Comparison of ENCODE assay signal across 12 cellular contexts in genomic region chr1:238061967-238062613, GRCh38.
DNase-seq lines count a peak whose midpoint lies in the region; ATAC-seq and TF ChIP-seq lines count a peak whose summit lies in the region.
"Had no signal": no experiment of that assay in that cellular context is flagged by ENCODE, and none has a peak within 500 bp of the region (broad histone marks: within the 10 kb centered on the region; RNA-seq: fewer than 3 reads in every experiment).

No MANE protein-coding gene starts in this region.

- peak; percentile 14 for DNase-seq in adipocyte (ENCODE audit: low read depth)
- DNase-seq in retinal pigment epithelial cell (ENCODE audit: low read depth): peak; percentile 33
- no peak for DNase-seq in MV-4-11 (lab: John Stamatoyannopoulos, UW)
- DNase-seq in naive thymus-derived CD8-positive, alpha-beta T cell: no peak
- no peak for DNase-seq in right atrium auricular region (ENCODE audit: low spot score)
- DNase-seq in progenitor cell of endocrine pancreas (ENCODE audit: low spot score, unreplicated experiment): no peak
- DNase-seq: activated CD8-positive, alpha-beta memory T cell treated with anti-CD3 and anti-CD28 coated beads, Interleukin-2, amount 10 ng/mL, durations not matched to agents 7 days and 5 days; hypothalamus; NCI-H1105; nucleus accumbens had no signal

- no peaks in the 10 kb centered on the region for H3K9me3 ChIP-seq in adipocyte (ENCODE audit: control insufficient read depth, low read length)
- H3K9me3 ChIP-seq in right atrium auricular region: no peaks in the 10 kb centered on the region

- POLR2A ChIA-PET in naive thymus-derived CD8-positive, alpha-beta T cell (lab: Charles Lee): no interaction called here

- peaks cover 0 to 5% (median 0%) of the 10 kb centered on the region in 3 donors for H3K36me3 Mint-ChIP-seq in naive thymus-derived CD8-positive, alpha-beta T cell
- H3K36me3 Mint-ChIP-seq in progenitor cell of endocrine pancreas (ENCODE audit: insufficient read depth): peaks cover 5% of the 10 kb centered on the region
- H3K36me3 Mint-ChIP-seq: activated CD8-positive, alpha-beta memory T cell treated with anti-CD3 and anti-CD28 coated beads, Interleukin-2, amount 10 ng/mL, durations not matched to agents 7 days and 5 days had no signal

- no peaks in the 10 kb centered on the region for H3K4me1 Mint-ChIP-seq in naive thymus-derived CD8-positive, alpha-beta T cell
- peaks cover 7% of the 10 kb centered on the region for H3K4me1 Mint-ChIP-seq in progenitor cell of endocrine pancreas (ENCODE audit: low read depth)
- H3K4me1 Mint-ChIP-seq: activated CD8-positive, alpha-beta memory T cell treated with anti-CD3 and anti-CD28 coated beads, Interleukin-2, amount 10 ng/mL, durations not matched to agents 7 days and 5 days had no signal

- H3K27me3 ChIP-seq in adipocyte (replicated peaks; ENCODE audit: control insufficient read depth, insufficient read depth, low read length) (no peaks in the 10 kb centered on the region), right atrium auricular region (no peaks in the 10 kb centered on the region)

- H3K27me3 Mint-ChIP-seq in naive thymus-derived CD8-positive, alpha-beta T cell: peaks cover 0 to 4% (median 0%) of the 10 kb centered on the region in 5 donors
- no peaks in the 10 kb centered on the region for H3K27me3 Mint-ChIP-seq in progenitor cell of endocrine pancreas
- H3K27me3 Mint-ChIP-seq: activated CD8-positive, alpha-beta memory T cell treated with anti-CD3 and anti-CD28 coated beads, Interleukin-2, amount 10 ng/mL, durations not matched to agents 7 days and 5 days had no signal

- H3K36me3 ChIP-seq in adipocyte (ENCODE audit: control insufficient read depth, insufficient read depth, low read length, severe bottlenecking) (no peaks in the 10 kb centered on the region), right atrium auricular region (no peaks in the 10 kb centered on the region)

- ATAC-seq in GM19397 (IDR thresholded peaks at IDR 0.05; ENCODE audit: unreplicated experiment) (peak; percentile 46), HG03196 (IDR thresholded peaks at IDR 0.05; ENCODE audit: unreplicated experiment) (peak; percentile 63)
- ATAC-seq in naive thymus-derived CD8-positive, alpha-beta T cell: no peak
- ATAC-seq: activated CD8-positive, alpha-beta memory T cell treated with anti-CD3 and anti-CD28 coated beads, Interleukin-2, amount 10 ng/mL, durations not matched to agents 7 days and 5 days had no signal

- no peak overlapping the region for H3K27ac ChIP-seq in right atrium auricular region

- H3K4me3 ChIP-seq in adipocyte (ENCODE audit: low read length): no peak overlapping the region
- H3K4me3 ChIP-seq in retinal pigment epithelial cell (ENCODE audit: low read length): no peak overlapping the region
- H3K4me3 ChIP-seq in right atrium auricular region: no peak overlapping the region

- H3K4me3 Mint-ChIP-seq in naive thymus-derived CD8-positive, alpha-beta T cell: no peak overlapping the region
- H3K4me3 Mint-ChIP-seq in progenitor cell of endocrine pancreas (ENCODE audit: low read depth): no peak overlapping the region
- H3K4me3 Mint-ChIP-seq: activated CD8-positive, alpha-beta memory T cell treated with anti-CD3 and anti-CD28 coated beads, Interleukin-2, amount 10 ng/mL, durations not matched to agents 7 days and 5 days had no signal

- TF ChIP-seq CTCF in retinal pigment epithelial cell (conservative IDR thresholded peaks at IDR 0.05; ENCODE audit: low read depth, low read length) (no peak), right atrium auricular region (IDR thresholded peaks at IDR 0.05) (no peak), progenitor cell of endocrine pancreas (IDR thresholded peaks at IDR 0.05; ENCODE audit: unreplicated experiment) (no peak)

- no peak overlapping the region for H3K27ac Mint-ChIP-seq in naive thymus-derived CD8-positive, alpha-beta T cell
- no peak overlapping the region for H3K27ac Mint-ChIP-seq in progenitor cell of endocrine pancreas
- H3K27ac Mint-ChIP-seq: activated CD8-positive, alpha-beta memory T cell treated with anti-CD3 and anti-CD28 coated beads, Interleukin-2, amount 10 ng/mL, durations not matched to agents 7 days and 5 days had no signal

- H3K4me1 ChIP-seq in adipocyte (ENCODE audit: control insufficient read depth, insufficient read depth, low read length) (peaks cover 19% of the 10 kb centered on the region), right atrium auricular region (no peaks in the 10 kb centered on the region)

- H3K9me3 Mint-ChIP-seq in naive thymus-derived CD8-positive, alpha-beta T cell: peaks cover 0 to 20% (median 10%) of the 10 kb centered on the region in 9 donors
- peaks cover 7% of the 10 kb centered on the region for H3K9me3 Mint-ChIP-seq in progenitor cell of endocrine pancreas (ENCODE audit: low read depth)

- H3K9ac ChIP-seq in adipocyte (ENCODE audit: low read length): peak overlapping the region; percentile 13

Comparison
In these comparisons a context has a peak if more than half of its experiments do, and no peak if none do; other contexts are left out.
1. ATAC-seq: peak in GM19397 (single experiment) and HG03196 (single experiment); none in naive thymus-derived CD8-positive, alpha-beta T cell (0 of 2).
2. DNase-seq: peak in adipocyte (single experiment) and retinal pigment epithelial cell (single experiment); none in MV-4-11 (single experiment), naive thymus-derived CD8-positive, alpha-beta T cell (0 of 10), right atrium auricular region (single experiment) and progenitor cell of endocrine pancreas (single experiment).